ENCODE assay signal across 1 cellular context in the genomic region with DNA sequence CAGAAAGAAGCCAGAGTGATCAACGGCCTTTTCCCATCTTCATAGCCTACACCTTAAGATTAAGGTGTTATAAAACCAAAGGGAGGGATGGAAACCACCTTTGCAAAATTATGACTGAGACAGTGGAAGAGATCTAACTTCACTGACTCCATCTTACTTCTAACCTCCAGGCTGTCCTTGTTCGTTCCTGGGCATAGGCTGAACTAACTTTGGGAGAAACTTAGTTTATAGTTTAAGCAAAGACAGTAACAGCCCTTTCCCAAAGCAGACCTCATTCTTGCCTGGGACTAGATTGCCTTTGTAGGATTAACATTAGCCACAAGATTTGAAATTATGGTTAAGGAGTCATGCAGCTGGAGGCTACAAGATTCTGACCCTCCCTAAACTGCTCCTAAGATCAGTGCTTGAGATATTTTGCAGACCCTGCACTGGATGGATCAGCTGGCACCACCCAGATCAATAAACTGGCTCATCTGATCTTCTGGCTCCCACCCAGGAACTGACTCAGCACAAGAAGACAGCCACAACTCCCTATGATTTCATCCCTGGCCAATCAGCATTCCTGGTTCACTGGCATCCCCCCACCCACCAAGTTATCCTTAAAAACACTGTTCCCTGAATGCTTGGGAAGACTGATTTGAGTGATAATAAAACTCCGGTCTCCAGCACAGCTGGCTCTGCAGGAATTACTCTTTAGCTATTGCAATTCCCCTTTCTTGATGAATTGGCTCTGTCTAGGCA.
TF ChIP-seq lines count a peak whose summit lies in the region.
"Not testable (repeated sequence)": the region's sequence is repeated elsewhere in the genome, so short reads cannot be mapped to it uniquely, and the experiment has no call there.

No MANE protein-coding gene starts in this region.

TF ChIP-seq in K562, 482 proteins besides CTCF, POLR2A, EP300 and RAD21:
- TF ChIP-seq ZNF316 (IDR thresholded peaks at IDR 0.05) = peak; percentile 78
- TF ChIP-seq TCF3 (CRISPR knock-in tag; IDR thresholded peaks at IDR 0.05) = peak; percentile 28; the same call in 1 of the 2 replicates
- TF ChIP-seq HINFP (tag; conservative IDR thresholded peaks at IDR 0.05; ENCODE audit: low read depth) = peak; percentile 8; the same call in 1 of the 2 replicates
- not testable (repeated sequence) for TF ChIP-seq NR4A1, ID3 (CRISPR knock-in tag; IDR thresholded peaks at IDR 0.05)
- peak; percentile 68; the same call in 1 of the 2 replicates for TF ChIP-seq NR4A1 (tag; IDR thresholded peaks at IDR 0.05)
- peak; percentile 53; the same call in 1 of the 2 replicates for TF ChIP-seq JUND (IDR thresholded peaks at IDR 0.05; ENCODE audit: borderline replicate concordance, low read depth, low read length)
- TF ChIP-seq JUND (tag; IDR thresholded peaks at IDR 0.05; ENCODE audit: borderline replicate concordance, low read depth, low read length) = peak; percentile 49; the same call in 1 of the 3 replicates
- peak; percentile 44; the same call in 1 of the 2 replicates for TF ChIP-seq MAFG (tag; conservative IDR thresholded peaks at IDR 0.05)
- 0 out of 2 replicates have a peak, but pooled peaks have one; percentile 53 for TF ChIP-seq PTTG1 (tag; IDR thresholded peaks at IDR 0.05; ENCODE audit: low read depth)
- TF ChIP-seq, protein P1, sequence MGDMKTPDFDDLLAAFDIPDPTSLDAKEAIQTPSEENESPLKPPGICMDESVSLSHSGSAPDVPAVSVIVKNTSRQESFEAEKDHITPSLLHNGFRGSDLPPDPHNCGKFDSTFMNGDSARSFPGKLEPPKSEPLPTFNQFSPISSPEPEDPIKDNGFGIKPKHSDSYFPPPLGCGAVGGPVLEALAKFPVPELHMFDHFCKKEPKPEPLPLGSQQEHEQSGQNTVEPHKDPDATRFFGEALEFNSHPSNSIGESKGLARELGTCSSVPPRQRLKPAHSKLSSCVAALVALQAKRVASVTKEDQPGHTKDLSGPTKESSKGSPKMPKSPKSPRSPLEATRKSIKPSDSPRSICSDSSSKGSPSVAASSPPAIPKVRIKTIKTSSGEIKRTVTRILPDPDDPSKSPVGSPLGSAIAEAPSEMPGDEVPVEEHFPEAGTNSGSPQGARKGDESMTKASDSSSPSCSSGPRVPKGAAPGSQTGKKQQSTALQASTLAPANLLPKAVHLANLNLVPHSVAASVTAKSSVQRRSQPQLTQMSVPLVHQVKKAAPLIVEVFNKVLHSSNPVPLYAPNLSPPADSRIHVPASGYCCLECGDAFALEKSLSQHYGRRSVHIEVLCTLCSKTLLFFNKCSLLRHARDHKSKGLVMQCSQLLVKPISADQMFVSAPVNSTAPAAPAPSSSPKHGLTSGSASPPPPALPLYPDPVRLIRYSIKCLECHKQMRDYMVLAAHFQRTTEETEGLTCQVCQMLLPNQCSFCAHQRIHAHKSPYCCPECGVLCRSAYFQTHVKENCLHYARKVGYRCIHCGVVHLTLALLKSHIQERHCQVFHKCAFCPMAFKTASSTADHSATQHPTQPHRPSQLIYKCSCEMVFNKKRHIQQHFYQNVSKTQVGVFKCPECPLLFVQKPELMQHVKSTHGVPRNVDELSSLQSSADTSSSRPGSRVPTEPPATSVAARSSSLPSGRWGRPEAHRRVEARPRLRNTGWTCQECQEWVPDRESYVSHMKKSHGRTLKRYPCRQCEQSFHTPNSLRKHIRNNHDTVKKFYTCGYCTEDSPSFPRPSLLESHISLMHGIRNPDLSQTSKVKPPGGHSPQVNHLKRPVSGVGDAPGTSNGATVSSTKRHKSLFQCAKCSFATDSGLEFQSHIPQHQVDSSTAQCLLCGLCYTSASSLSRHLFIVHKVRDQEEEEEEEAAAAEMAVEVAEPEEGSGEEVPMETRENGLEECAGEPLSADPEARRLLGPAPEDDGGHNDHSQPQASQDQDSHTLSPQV (IDR thresholded peaks at IDR 0.05) = peak; percentile 53; the same call in 1 of the 2 replicates
- TF ChIP-seq FOSL1 (tag; conservative IDR thresholded peaks at IDR 0.05) = peak; percentile 63
- TF ChIP-seq, protein P2, sequence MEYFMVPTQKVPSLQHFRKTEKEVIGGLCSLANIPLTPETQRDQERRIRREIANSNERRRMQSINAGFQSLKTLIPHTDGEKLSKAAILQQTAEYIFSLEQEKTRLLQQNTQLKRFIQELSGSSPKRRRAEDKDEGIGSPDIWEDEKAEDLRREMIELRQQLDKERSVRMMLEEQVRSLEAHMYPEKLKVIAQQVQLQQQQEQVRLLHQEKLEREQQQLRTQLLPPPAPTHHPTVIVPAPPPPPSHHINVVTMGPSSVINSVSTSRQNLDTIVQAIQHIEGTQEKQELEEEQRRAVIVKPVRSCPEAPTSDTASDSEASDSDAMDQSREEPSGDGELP (CRISPR knock-in tag; IDR thresholded peaks at IDR 0.05; ENCODE audit: borderline replicate concordance) = peak; percentile 59
- TF ChIP-seq DDX20 (tag; IDR thresholded peaks at IDR 0.05; ENCODE audit: low read depth) = peak; percentile 42; the same call in 1 of the 2 replicates
- TF ChIP-seq C11orf30 (IDR thresholded peaks at IDR 0.05; ENCODE audit: low read depth) = peak; percentile 85
- peak; percentile 33; the same call in 1 of the 2 replicates for TF ChIP-seq ID3 (tag; IDR thresholded peaks at IDR 0.05)
- TF ChIP-seq ILK (tag; IDR thresholded peaks at IDR 0.05; ENCODE audit: borderline replicate concordance, low read depth) = 0 out of 2 replicates have a peak, but pooled peaks have one; percentile 26
- TF ChIP-seq ARID1B (IDR thresholded peaks at IDR 0.05) = 0 out of 2 replicates have a peak, but pooled peaks have one; percentile 39
- TF ChIP-seq, protein P3, sequence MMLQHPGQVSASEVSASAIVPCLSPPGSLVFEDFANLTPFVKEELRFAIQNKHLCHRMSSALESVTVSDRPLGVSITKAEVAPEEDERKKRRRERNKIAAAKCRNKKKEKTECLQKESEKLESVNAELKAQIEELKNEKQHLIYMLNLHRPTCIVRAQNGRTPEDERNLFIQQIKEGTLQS (IDR thresholded peaks at IDR 0.05) = peak; percentile 30; the same call in 1 of the 2 replicates
- TF ChIP-seq, protein P3 (CRISPR knock-in tag; conservative IDR thresholded peaks at IDR 0.05) = not testable (repeated sequence)
- TF ChIP-seq NFIC (IDR thresholded peaks at IDR 0.05) = peak; percentile 70
- 0 out of 2 replicates have a peak, but pooled peaks have one; percentile 14 for TF ChIP-seq GABPA (tag; conservative IDR thresholded peaks at IDR 0.05; ENCODE audit: low read depth)
- TF ChIP-seq NFE2 (IDR thresholded peaks at IDR 0.05; ENCODE audit: low read depth) = peak; percentile 49; the same call in 1 of the 2 replicates
- TF ChIP-seq ATF7 (IDR thresholded peaks at IDR 0.05) = peak; percentile 65; the same call in 1 of the 2 replicates
- TF ChIP-seq, protein P4, sequence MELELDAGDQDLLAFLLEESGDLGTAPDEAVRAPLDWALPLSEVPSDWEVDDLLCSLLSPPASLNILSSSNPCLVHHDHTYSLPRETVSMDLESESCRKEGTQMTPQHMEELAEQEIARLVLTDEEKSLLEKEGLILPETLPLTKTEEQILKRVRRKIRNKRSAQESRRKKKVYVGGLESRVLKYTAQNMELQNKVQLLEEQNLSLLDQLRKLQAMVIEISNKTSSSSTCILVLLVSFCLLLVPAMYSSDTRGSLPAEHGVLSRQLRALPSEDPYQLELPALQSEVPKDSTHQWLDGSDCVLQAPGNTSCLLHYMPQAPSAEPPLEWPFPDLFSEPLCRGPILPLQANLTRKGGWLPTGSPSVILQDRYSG (tag; conservative IDR thresholded peaks at IDR 0.05; ENCODE audit: low read depth) = peak; percentile 72; the same call in 1 of the 2 replicates
- peak; percentile 73 for TF ChIP-seq DMBX1 (CRISPR knock-in tag; IDR thresholded peaks at IDR 0.05; ENCODE audit: borderline replicate concordance)
